ENCODE assay signal across 10 cellular contexts in the genomic region with DNA sequence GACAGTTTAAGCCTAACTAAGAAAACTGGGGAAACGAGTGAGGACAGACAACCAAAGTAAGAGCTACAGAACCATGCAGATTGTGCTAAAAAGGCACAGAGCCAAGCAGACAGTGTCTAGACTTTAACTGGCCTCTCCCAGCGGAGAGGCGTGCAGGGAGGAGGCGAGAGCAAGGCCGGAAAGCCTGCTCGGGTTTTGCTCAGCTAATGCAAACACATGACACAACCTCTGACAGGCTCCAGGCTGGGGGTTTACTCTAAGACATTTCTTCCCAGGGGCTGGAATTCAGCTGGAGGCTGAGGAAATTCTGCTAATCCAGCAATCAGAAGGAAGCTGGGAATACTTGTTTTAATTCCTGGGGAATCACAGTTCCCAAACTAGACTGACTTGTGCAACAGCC. TPM values are rescaled to one million over a fixed set of nuclear protein-coding genes. Genes with fewer than 3 reads are reported as not detected.
A peak's percentile ranks its signal among the peaks of the same experiment; 100 is the strongest.
DNase-seq lines count a peak whose midpoint lies in the region; ATAC-seq and TF ChIP-seq lines count a peak whose summit lies in the region.
"Had no signal": no experiment of that assay in that cellular context is flagged by ENCODE, and none has a peak within 500 bp of the region (broad histone marks: within the 10 kb centered on the region; RNA-seq: fewer than 3 reads in every experiment).

No MANE protein-coding gene starts in this region.

- no peak overlapping the region for H3K4me3 ChIP-seq in WERI-Rb-1 (ENCODE audit: low read depth, low read length)
- no peak overlapping the region for H3K4me3 ChIP-seq in fibroblast of the aortic adventitia (ENCODE audit: low read depth, low read length)
- no peak overlapping the region for H3K4me3 ChIP-seq in upper lobe of right lung

- DNase-seq in WERI-Rb-1 (peak; percentile 40), fibroblast of the aortic adventitia (ENCODE audit: low read depth) (peak; percentile 95), mucosa of gallbladder (ENCODE audit: low spot score) (peak; percentile 75), upper lobe of right lung (no peak), GM10266 (ENCODE audit: extremely low spot score) (no peak)
- no peak for DNase-seq in activated CD4-positive, alpha-beta T cell treated with anti-CD3 and anti-CD28 coated beads for 1 hour
- DNase-seq: activated CD4-positive, alpha-beta T cell treated with anti-CD3 and anti-CD28 coated beads for 48 hours; anterior cingulate cortex; MV-4-11 had no signal

- H3K27ac ChIP-seq in WERI-Rb-1 (peak overlapping the region; percentile 38), upper lobe of right lung (peak overlapping the region; percentile 43)

- peaks cover 41% of the 10 kb centered on the region for H3K4me1 ChIP-seq in upper lobe of right lung

- H3K27me3 ChIP-seq in WERI-Rb-1 (ENCODE audit: insufficient read depth, low read depth, severe bottlenecking) (no peaks in the 10 kb centered on the region), upper lobe of right lung (no peaks in the 10 kb centered on the region)

- intact Hi-C loops in upper lobe of right lung (cut with DNase I) = no loop called here

- peak; percentile 83 for ATAC-seq in upper lobe of right lung
- ATAC-seq in HG02938 (IDR thresholded peaks at IDR 0.05; ENCODE audit: unreplicated experiment) = no peak

- TF ChIP-seq CTCF in WERI-Rb-1 (IDR thresholded peaks at IDR 0.05; ENCODE audit: low read depth, low read length) = no peak
- no peak for TF ChIP-seq CTCF in fibroblast of the aortic adventitia (IDR thresholded peaks at IDR 0.05; ENCODE audit: insufficient read depth, low read length)
- TF ChIP-seq CTCF in upper lobe of right lung (IDR thresholded peaks at IDR 0.05) = no peak
- TF ChIP-seq CTCF in GM10266 (IDR thresholded peaks at IDR 0.05; ENCODE audit: control insufficient read depth, insufficient read depth, low read depth, missing control alignments) = no peak

- H3K9me3 ChIP-seq in WERI-Rb-1 (ENCODE audit: severe bottlenecking) (no peaks in the 10 kb centered on the region), upper lobe of right lung (no peaks in the 10 kb centered on the region)

- peaks cover 30% of the 10 kb centered on the region for H3K36me3 ChIP-seq in WERI-Rb-1
- H3K36me3 ChIP-seq in upper lobe of right lung = no peaks in the 10 kb centered on the region

RNA-seq across cellular contexts. Expression of gene FSTL1, which starts 11.8 kb away (rescaled TPM):
- 765 and 870 TPM in 2 replicates for total RNA-seq in fibroblast of the aortic adventitia (ENCODE audit: low replicate concordance)
- 294 TPM for total RNA-seq in mucosa of gallbladder
- total RNA-seq in upper lobe of right lung = 221 TPM

Comparison
In these comparisons a context has a peak if more than half of its experiments do, and no peak if none do; other contexts are left out.
1. DNase-seq: peak in WERI-Rb-1 (single experiment), fibroblast of the aortic adventitia (single experiment) and mucosa of gallbladder (single experiment); none in upper lobe of right lung (single experiment), GM10266 (single experiment) and activated CD4-positive, alpha-beta T cell treated with anti-CD3 and anti-CD28 coated beads for 1 hour (single experiment).